In the genomic region with DNA sequence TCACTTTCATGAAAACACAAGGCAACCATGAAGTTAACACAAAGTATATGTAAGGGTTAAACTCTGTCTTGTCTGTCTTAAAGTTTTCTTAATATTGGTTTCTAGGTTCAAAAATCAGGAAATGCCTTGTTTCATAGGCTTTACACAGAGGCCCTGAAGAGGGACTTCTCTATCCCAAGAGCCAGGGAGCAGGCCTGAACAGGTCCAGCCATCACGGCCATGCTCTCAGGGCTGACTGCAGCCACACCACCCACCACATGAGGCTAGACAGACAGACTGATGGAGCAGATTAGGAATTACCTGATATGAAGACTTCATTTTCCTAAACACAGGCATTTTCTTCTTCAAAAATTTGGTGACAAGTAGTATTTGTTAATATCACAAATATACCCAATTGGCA, we compare ENCODE assay signal across 21 cellular contexts.
DNase-seq lines count a peak whose midpoint lies in the region; ATAC-seq, FAIRE-seq and TF ChIP-seq lines count a peak whose summit lies in the region.
"Had no signal": no experiment of that assay in that cellular context is flagged by ENCODE, and none has a peak within 500 bp of the region (broad histone marks: within the 10 kb centered on the region; RNA-seq: fewer than 3 reads in every experiment).

No MANE protein-coding gene starts in this region.

- 23% methylated on average over 1 of the region's 1 CpG for WGBS in A549 (ENCODE audit: missing lambda C conversion rate)

- CTCF ChIA-PET in A549 (lab: Yijun Ruan, JAX), result no interaction called here

- H3K27ac ChIP-seq in A549, result no peak overlapping the region
- H3K27ac ChIP-seq in RWPE2 (ENCODE audit: poor library complexity, severe bottlenecking), result no peak overlapping the region
- peak overlapping the region; percentile 10 for H3K27ac ChIP-seq in epithelial cell of prostate
- H3K27ac ChIP-seq: BLaER1, C4-2B, GM23248 had no signal

- TF ChIP-seq CTCF in A549 (IDR thresholded peaks at IDR 0.05), result no peak
- TF ChIP-seq CTCF in RWPE2 (IDR thresholded peaks at IDR 0.05; ENCODE audit: poor library complexity, severe bottlenecking), result no peak

- no peak overlapping the region for H3K4me2 ChIP-seq in A549
- H3K4me2 ChIP-seq: BLaER1 had no signal

- DNase-seq in A549 (ENCODE audit: low read depth in 1 of 2, low spot score in 1 of 2) (no peak), RWPE2 (ENCODE audit: low spot score) (no peak), epithelial cell of prostate (ENCODE audit: low read depth, low spot score) (no peak), DMS53 treated with DMSO at 0.1 percent for 48 hours (lab: John Stamatoyannopoulos, UW; ENCODE audit: unreplicated experiment) (no peak), NCI-H510A (lab: John Stamatoyannopoulos, UW) (no peak), Right ventricle myocardium superior (no peak)
- DNase-seq: Caco-2; CD4-positive, CD25-positive, alpha-beta regulatory T cell; CD8-positive, alpha-beta T cell; DMS153; DMS79; EL; GDM1; GM23248; H7; HCEC 1CT had no signal

- no peaks in the 10 kb centered on the region for H3K36me3 ChIP-seq in RWPE2 (ENCODE audit: low read depth)
- H3K36me3 ChIP-seq: BLaER1 had no signal

- no peaks in the 10 kb centered on the region for H3K27me3 ChIP-seq in RWPE2 (ENCODE audit: insufficient read depth, poor library complexity, severe bottlenecking)
- H3K27me3 ChIP-seq: BLaER1 had no signal

- POLR2A ChIA-PET in A549 (lab: Yijun Ruan, JAX), result no interaction called here

- TF ChIP-seq EP300 in A549 (IDR thresholded peaks at IDR 0.05), result no peak

- no peak for ATAC-seq in A549
- peak; percentile 67; the same call in 2 of the 3 replicates for ATAC-seq in RWPE2 (ENCODE audit: low read depth)
- no peak for ATAC-seq in Right ventricle myocardium superior (ENCODE audit: poor library complexity)
- ATAC-seq: CD8-positive, alpha-beta T cell; GM12878 had no signal

- no peak for TF ChIP-seq POLR2A in A549 (IDR thresholded peaks at IDR 0.05; ENCODE audit: low read length)

- H3K9me3 ChIP-seq in A549, result no peaks in the 10 kb centered on the region
- H3K9me3 ChIP-seq in RWPE2 (ENCODE audit: severe bottlenecking), result no peaks in the 10 kb centered on the region
- H3K9me3 ChIP-seq: BLaER1, Caco-2 had no signal

- TF ChIP-seq RAD21 in A549 (conservative IDR thresholded peaks at IDR 0.05 in 1 of 2, IDR thresholded peaks at IDR 0.05 in 1 of 2), result no peak

- FAIRE-seq in A549 (lab: Jason Lieb, UNC), result peak; percentile 36
- FAIRE-seq: GM12878, GM19239, H1 had no signal

- intact Hi-C loops in Right ventricle myocardium superior (cut with DNase I), result no loop called here

- no peak overlapping the region for H3K4me3 ChIP-seq in A549
- H3K4me3 ChIP-seq in RWPE2 (ENCODE audit: severe bottlenecking), result no peak overlapping the region
- H3K4me3 ChIP-seq: BLaER1, GM12878, GM23248 had no signal

- H3K4me1 ChIP-seq in A549 (no peaks in the 10 kb centered on the region), RWPE2 (ENCODE audit: insufficient read depth, poor library complexity, severe bottlenecking) (no peaks in the 10 kb centered on the region)
- H3K4me1 ChIP-seq: BLaER1, Caco-2 had no signal

TF ChIP-seq in A549, 52 proteins besides CTCF, POLR2A, EP300 and RAD21:
- TF ChIP-seq TP53 (CRISPR knock-in tag; IDR thresholded peaks at IDR 0.05), result no peak
- no peak for TF ChIP-seq MAZ (IDR thresholded peaks at IDR 0.05; ENCODE audit: borderline replicate concordance, low read depth, low read length)
- TF ChIP-seq CEBPB (IDR thresholded peaks at IDR 0.05), result no peak
- no peak for TF ChIP-seq GATA3 (IDR thresholded peaks at IDR 0.05; ENCODE audit: borderline replicate concordance)
- no peak for TF ChIP-seq RNF2 (IDR thresholded peaks at IDR 0.05; ENCODE audit: borderline replicate concordance, low read depth)
- TF ChIP-seq ESRRA (IDR thresholded peaks at IDR 0.05; ENCODE audit: borderline replicate concordance, low read length), result no peak
- TF ChIP-seq POLR2AphosphoS2 (conservative IDR thresholded peaks at IDR 0.05; ENCODE audit: low read length), result no peak
- TF ChIP-seq, protein P1, sequence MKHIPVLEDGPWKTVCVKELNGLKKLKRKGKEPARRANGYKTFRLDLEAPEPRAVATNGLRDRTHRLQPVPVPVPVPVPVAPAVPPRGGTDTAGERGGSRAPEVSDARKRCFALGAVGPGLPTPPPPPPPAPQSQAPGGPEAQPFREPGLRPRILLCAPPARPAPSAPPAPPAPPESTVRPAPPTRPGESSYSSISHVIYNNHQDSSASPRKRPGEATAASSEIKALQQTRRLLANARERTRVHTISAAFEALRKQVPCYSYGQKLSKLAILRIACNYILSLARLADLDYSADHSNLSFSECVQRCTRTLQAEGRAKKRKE (CRISPR knock-in tag; IDR thresholded peaks at IDR 0.05; ENCODE audit: low read depth), result no peak
- TF ChIP-seq, protein P2, sequence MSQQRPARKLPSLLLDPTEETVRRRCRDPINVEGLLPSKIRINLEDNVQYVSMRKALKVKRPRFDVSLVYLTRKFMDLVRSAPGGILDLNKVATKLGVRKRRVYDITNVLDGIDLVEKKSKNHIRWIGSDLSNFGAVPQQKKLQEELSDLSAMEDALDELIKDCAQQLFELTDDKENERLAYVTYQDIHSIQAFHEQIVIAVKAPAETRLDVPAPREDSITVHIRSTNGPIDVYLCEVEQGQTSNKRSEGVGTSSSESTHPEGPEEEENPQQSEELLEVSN (IDR thresholded peaks at IDR 0.05; ENCODE audit: borderline replicate concordance, low read depth), result no peak
- TF ChIP-seq, protein P3, sequence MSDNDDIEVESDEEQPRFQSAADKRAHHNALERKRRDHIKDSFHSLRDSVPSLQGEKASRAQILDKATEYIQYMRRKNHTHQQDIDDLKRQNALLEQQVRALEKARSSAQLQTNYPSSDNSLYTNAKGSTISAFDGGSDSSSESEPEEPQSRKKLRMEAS (IDR thresholded peaks at IDR 0.05), result no peak
- no peak for TF ChIP-seq HDAC2 (IDR thresholded peaks at IDR 0.05)
- no peak for TF ChIP-seq TFCP2L1 (CRISPR knock-in tag; IDR thresholded peaks at IDR 0.05)
- no peak for TF ChIP-seq RFX5 (IDR thresholded peaks at IDR 0.05)
